Comparison of ENCODE assay signal across 1 cellular context in genomic region chr4:184911310-184911709, GRCh38.
TF ChIP-seq lines count a peak whose summit lies in the region.

No MANE protein-coding gene starts in this region.

TF ChIP-seq in WTC11, 78 proteins besides CTCF, POLR2A, EP300 and RAD21 (continued from another document):
- no peak for TF ChIP-seq ZBTB43 (CRISPR knock-in tag; IDR thresholded peaks at IDR 0.05)
- TF ChIP-seq ZNF396 (CRISPR knock-in tag; IDR thresholded peaks at IDR 0.05; ENCODE audit: borderline replicate concordance), result no peak
